Comparison of ENCODE assay signal across 8 cellular contexts in the genomic region with DNA sequence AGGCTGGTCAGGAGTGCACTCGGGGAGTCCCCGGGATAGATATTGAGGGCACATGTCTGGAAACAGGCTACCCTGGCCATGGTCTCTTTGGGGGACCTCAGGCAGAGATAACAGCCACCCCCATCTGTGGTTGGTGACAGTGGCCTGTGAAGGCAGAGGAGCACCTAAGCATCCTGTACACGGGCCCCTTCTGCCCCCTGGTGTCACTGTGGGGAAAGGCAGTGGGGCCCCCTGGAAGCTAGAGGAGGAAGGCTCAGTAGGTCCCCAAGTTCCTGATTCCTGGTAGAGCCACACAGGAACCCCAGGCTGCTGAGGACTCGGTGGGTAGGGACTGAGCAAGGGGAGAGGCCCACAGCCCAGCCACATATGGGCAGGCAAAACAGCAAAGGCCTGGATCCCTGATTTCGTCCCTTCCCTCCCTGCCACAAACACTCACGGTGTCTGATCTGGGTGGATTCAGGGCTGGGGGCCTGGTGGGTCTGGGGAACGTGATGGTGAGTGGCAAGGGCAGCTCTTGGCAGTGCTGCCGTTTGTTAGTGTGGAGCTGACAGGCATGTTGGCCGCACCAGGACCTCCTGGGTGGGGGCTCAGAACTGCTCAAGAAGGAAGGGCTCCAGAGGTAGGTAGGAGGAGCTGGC. TPM values are rescaled to one million over a fixed set of nuclear protein-coding genes. Genes with fewer than 3 reads are reported as not detected.
DNase-seq lines count a peak whose midpoint lies in the region; ATAC-seq and TF ChIP-seq lines count a peak whose summit lies in the region.

No MANE protein-coding gene starts in this region.

- no peaks in the 10 kb centered on the region for H3K9me3 ChIP-seq in endodermal cell (ENCODE audit: control insufficient read depth, low read length)
- H3K9me3 ChIP-seq in thoracic aorta: no peaks in the 10 kb centered on the region

- no peaks in the 10 kb centered on the region for H3K4me1 Mint-ChIP-seq in endodermal cell
- H3K4me1 Mint-ChIP-seq in natural killer cell: peaks cover 9 to 18% of the 10 kb centered on the region in 2 donors

- intact Hi-C loops in natural killer cell (cut with micrococcal nuclease): loop anchor here (1.0 to 5.0 kb wide), 4 partner anchors 87 to 892 kb away; partner anchors contain the start of gene LZTFL1

- ATAC-seq in natural killer cell (peak; percentile 78 to 99 (median 99)), thoracic aorta (ENCODE audit: insufficient number of reproducible peaks, low FRiP score, low read depth) (no peak)

- H3K4me1 ChIP-seq in endodermal cell (ENCODE audit: control insufficient read depth, insufficient read depth, low read length) (no peaks in the 10 kb centered on the region), thoracic aorta (ENCODE audit: control insufficient read depth in 1 of 2, low read depth in 2 of 2) (no peaks in the 10 kb centered on the region)

- H3K27me3 Mint-ChIP-seq in endodermal cell (ENCODE audit: insufficient read depth): no peaks in the 10 kb centered on the region
- no peaks in the 10 kb centered on the region for H3K27me3 Mint-ChIP-seq in natural killer cell (ENCODE audit: low read depth in 2 of 2)

- H3K27ac Mint-ChIP-seq in endodermal cell: no peak overlapping the region
- peak overlapping the region; percentile 46 to 89 for H3K27ac Mint-ChIP-seq in natural killer cell

- H3K4me3 ChIP-seq in endodermal cell (ENCODE audit: low read length): no peak overlapping the region
- no peak overlapping the region for H3K4me3 ChIP-seq in thoracic aorta

- peaks cover 52% of the 10 kb centered on the region for H3K36me3 Mint-ChIP-seq in endodermal cell (ENCODE audit: low read depth)
- H3K36me3 Mint-ChIP-seq in natural killer cell: peaks cover 19% of the 10 kb centered on the region

- H3K9ac ChIP-seq in endodermal cell (ENCODE audit: extremely low read depth, low read length, poor library complexity, severe bottlenecking): no peak overlapping the region

- peak; percentile 83 for TF ChIP-seq CTCF in endodermal cell (conservative IDR thresholded peaks at IDR 0.05)
- TF ChIP-seq CTCF in natural killer cell (IDR thresholded peaks at IDR 0.05): peak; percentile 85
- TF ChIP-seq CTCF in thoracic aorta (IDR thresholded peaks at IDR 0.05): peak; percentile 33

- WGBS in endodermal cell (ENCODE audit: insufficient coverage in 1 of 2, insufficient read length in 1 of 2), 2 experiments: 83 to 92% methylated on average over 5 to 9 of the region's 9 CpGs

- H3K27me3 ChIP-seq in endodermal cell (ENCODE audit: control insufficient read depth, insufficient read depth, low read length, poor library complexity, severe bottlenecking) (no peaks in the 10 kb centered on the region), thoracic aorta (replicated peaks; ENCODE audit: insufficient read depth) (no peaks in the 10 kb centered on the region)

- peaks cover 15% of the 10 kb centered on the region for H3K36me3 ChIP-seq in endodermal cell (ENCODE audit: control insufficient read depth, insufficient read depth, low read length)
- H3K36me3 ChIP-seq in thoracic aorta: peaks cover 65% of the 10 kb centered on the region

- no peaks in the 10 kb centered on the region for H3K9me3 Mint-ChIP-seq in endodermal cell
- H3K9me3 Mint-ChIP-seq in natural killer cell: no peaks in the 10 kb centered on the region

- H3K27ac ChIP-seq in endodermal cell (ENCODE audit: low read depth, low read length) (no peak overlapping the region), thoracic aorta (no peak overlapping the region)

- peak; percentile 18 for DNase-seq in NCI-H2196 (lab: John Stamatoyannopoulos, UW; ENCODE audit: unreplicated experiment)
- no peak for DNase-seq in NCI-H2196 treated with DMSO at 0.1 percent for 48 hours (lab: John Stamatoyannopoulos, UW; ENCODE audit: unreplicated experiment)
- DNase-seq in M059J (ENCODE audit: low read depth): peak; percentile 18
- DNase-seq in activated CD4-positive, alpha-beta T cell treated with anti-CD3 and anti-CD28 coated beads, Interleukin-2, amount 50 U/mL, for 4 hours: peak; percentile 57 to 62
- DNase-seq in endodermal cell: peak; percentile 78
- DNase-seq in natural killer cell: peak; percentile 71
- no peak for DNase-seq in thoracic aorta (ENCODE audit: low spot score)
- no peak for DNase-seq in NCI-H226

- H3K4me3 Mint-ChIP-seq in endodermal cell: no peak overlapping the region
- no peak overlapping the region for H3K4me3 Mint-ChIP-seq in natural killer cell

RNA-seq across cellular contexts. Expression of gene CXCR6, which starts 14.1 kb away (rescaled TPM):
- not detected in 2 replicates for total RNA-seq in M059J (2014; rRNA removed; shearing (Covaris generic))
- total RNA-seq in endodermal cell: not detected
- polyA plus RNA-seq in endodermal cell (2013, experiment 1 of 2): not detected
- not detected for polyA plus RNA-seq in endodermal cell (2013, experiment 2 of 2)
- 1 to 10 TPM in 2 of 3 donors, under 1 TPM in 1; 0.95 to 2.1 (median 1.7) TPM for total RNA-seq in natural killer cell
- 1 to 10 TPM; 2.2 to 4.9 TPM for total RNA-seq in thoracic aorta

RNA-seq across cellular contexts. Expression of gene CCR9, which starts 42.8 kb away (rescaled TPM):
- not detected in 2 replicates for total RNA-seq in M059J (2014; rRNA removed; shearing (Covaris generic))
- total RNA-seq in endodermal cell: not detected
- polyA plus RNA-seq in endodermal cell (2013, experiment 1 of 2): not detected
- polyA plus RNA-seq in endodermal cell (2013, experiment 2 of 2): not detected
- total RNA-seq in natural killer cell: under 1 TPM in 1 of 3 donors, not detected in 2; 0.27 TPM
- total RNA-seq in thoracic aorta: not detected

Comparison
In these comparisons a context has a peak if more than half of its experiments do, and no peak if none do; other contexts are left out.
1. DNase-seq: peak in NCI-H2196 (single experiment), M059J (single experiment), activated CD4-positive, alpha-beta T cell treated with anti-CD3 and anti-CD28 coated beads, Interleukin-2, amount 50 U/mL, for 4 hours (2 of 2), endodermal cell (single experiment) and natural killer cell (single experiment); none in NCI-H2196 treated with DMSO at 0.1 percent for 48 hours (single experiment), thoracic aorta (single experiment) and NCI-H226 (single experiment).
2. CTCF ChIP-seq: peak in every context shown above with its lines; median percentile 85 in natural killer cell; 83 in endodermal cell; 33 in thoracic aorta.